18 cellular contexts compared by ENCODE assay signal in the genomic region with DNA sequence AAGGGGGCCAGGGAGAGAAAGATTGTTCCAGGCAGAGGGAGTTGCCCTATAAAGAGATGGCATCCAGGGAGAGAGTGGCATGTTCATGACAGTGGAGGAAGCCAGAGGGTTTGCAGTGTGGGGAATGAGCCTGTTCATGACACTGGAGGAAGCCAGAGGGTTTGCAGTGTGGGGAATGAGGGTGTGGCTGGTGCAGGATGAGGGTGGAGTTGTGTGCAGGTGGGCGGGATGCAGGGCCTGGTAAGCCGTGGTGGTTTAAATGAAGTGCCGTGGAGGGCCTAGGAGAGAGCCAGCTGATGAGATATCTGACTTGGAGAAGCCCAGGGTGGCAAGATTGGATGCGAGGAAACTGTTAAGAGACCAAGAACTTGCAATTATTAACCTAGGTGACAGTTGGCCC.
A peak's percentile ranks its signal among the peaks of the same experiment; 100 is the strongest.
DNase-seq lines count a peak whose midpoint lies in the region; ATAC-seq and TF ChIP-seq lines count a peak whose summit lies in the region.
"Had no signal": no experiment of that assay in that cellular context is flagged by ENCODE, and none has a peak within 500 bp of the region (broad histone marks: within the 10 kb centered on the region; RNA-seq: fewer than 3 reads in every experiment).

No MANE protein-coding gene starts in this region.

- WGBS in transverse colon (ENCODE audit: low coverage in 1 of 2), 2 donors, result 43 to 45% methylated on average over 3 to 4 of the region's 4 CpGs

- H3K27me3 ChIP-seq in transverse colon, result no peaks in the 10 kb centered on the region

- no peaks in the 10 kb centered on the region for H3K36me3 ChIP-seq in transverse colon

- H3K4me3 Mint-ChIP-seq in activated naive CD4-positive, alpha-beta T cell treated with anti-CD3 and anti-CD28 coated beads, Interleukin-2, amount 10 ng/mL, durations not matched to agents 7 days and 5 days, result no peak overlapping the region
- H3K4me3 Mint-ChIP-seq in activated T-helper 17 cell treated with anti-CD3 and anti-CD28 coated beads, Interleukin-2, amount 50 U/mL, for 72 hours, result no peak overlapping the region

- H3K27ac Mint-ChIP-seq in activated naive CD4-positive, alpha-beta T cell treated with anti-CD3 and anti-CD28 coated beads, Interleukin-2, amount 10 ng/mL, durations not matched to agents 7 days and 5 days, result peak overlapping the region; percentile 6
- no peak overlapping the region for H3K27ac Mint-ChIP-seq in activated T-helper 17 cell treated with anti-CD3 and anti-CD28 coated beads, Interleukin-2, amount 50 U/mL, for 72 hours

- intact Hi-C loops in left colon (cut with DNase I, micrococcal nuclease) (no loop called here), transverse colon (cut with DNase I; ENCODE audit: low total_unique reads) (no loop called here)

- H3K27me3 Mint-ChIP-seq in activated naive CD4-positive, alpha-beta T cell treated with anti-CD3 and anti-CD28 coated beads, Interleukin-2, amount 10 ng/mL, durations not matched to agents 7 days and 5 days, result peaks cover 31% of the 10 kb centered on the region
- H3K27me3 Mint-ChIP-seq in activated T-helper 17 cell treated with anti-CD3 and anti-CD28 coated beads, Interleukin-2, amount 50 U/mL, for 72 hours, result peaks cover 30% of the 10 kb centered on the region

- TF ChIP-seq CTCF in transverse colon (IDR thresholded peaks at IDR 0.05), result no peak

- in situ Hi-C loops in transverse colon (cut with MboI; ENCODE audit: low pct_ligation_motif_present in 1 of 4, low pct_unique_long_range_greater_than_20kb in 1 of 4, low sequenced_read_pairs in 3 of 4), result no loop called here

- H3K9me3 Mint-ChIP-seq in activated naive CD4-positive, alpha-beta T cell treated with anti-CD3 and anti-CD28 coated beads, Interleukin-2, amount 10 ng/mL, durations not matched to agents 7 days and 5 days, result peaks cover 3% of the 10 kb centered on the region
- H3K9me3 Mint-ChIP-seq in activated T-helper 17 cell treated with anti-CD3 and anti-CD28 coated beads, Interleukin-2, amount 50 U/mL, for 72 hours, result peaks cover 3% of the 10 kb centered on the region

- no peaks in the 10 kb centered on the region for H3K9me3 ChIP-seq in transverse colon
- H3K9me3 ChIP-seq: A549 had no signal

- H3K4me1 ChIP-seq in transverse colon, result peaks cover 0 to 4% (median 2%) of the 10 kb centered on the region in 4 donors
- H3K4me1 ChIP-seq: A549 had no signal

- no peak for DNase-seq in activated naive CD4-positive, alpha-beta T cell treated with anti-CD3 and anti-CD28 coated beads, Interleukin-2, amount 10 ng/mL, durations not matched to agents 7 days and 5 days
- no peak for DNase-seq in activated naive CD4-positive, alpha-beta T cell treated with Interleukin-2 at 50 U/mL for 16 hours
- DNase-seq in SW480 (ENCODE audit: low spot score) (peak; percentile 36), left colon (peak in 1 of 2 donors; percentile 36), transverse colon (peak; percentile 33), activated T-cell treated with anti-CD3 and anti-CD28 coated beads for 4 hours (no peak), NCI-H1930 (lab: John Stamatoyannopoulos, UW) (no peak)
- DNase-seq: COR-L47, DMS153, NCI-H187 treated with DMSO at 0.1 percent for 48 hours, NCI-H2171, NCI-H446 treated with DMSO at 0.1 percent for 48 hours, NCI-H774, SHP77 had no signal

- no peak overlapping the region for H3K27ac ChIP-seq in transverse colon
- H3K27ac ChIP-seq: A549, C4-2B had no signal

- no peaks in the 10 kb centered on the region for H3K36me3 Mint-ChIP-seq in activated naive CD4-positive, alpha-beta T cell treated with anti-CD3 and anti-CD28 coated beads, Interleukin-2, amount 10 ng/mL, durations not matched to agents 7 days and 5 days
- no peaks in the 10 kb centered on the region for H3K36me3 Mint-ChIP-seq in activated T-helper 17 cell treated with anti-CD3 and anti-CD28 coated beads, Interleukin-2, amount 50 U/mL, for 72 hours (ENCODE audit: low read depth)

- H3K4me3 ChIP-seq in transverse colon, result no peak overlapping the region
- H3K4me3 ChIP-seq: A549 had no signal

- no peak for TF ChIP-seq POLR2A in transverse colon (IDR thresholded peaks at IDR 0.05)

- peaks cover 4% of the 10 kb centered on the region for H3K4me1 Mint-ChIP-seq in activated naive CD4-positive, alpha-beta T cell treated with anti-CD3 and anti-CD28 coated beads, Interleukin-2, amount 10 ng/mL, durations not matched to agents 7 days and 5 days
- no peaks in the 10 kb centered on the region for H3K4me1 Mint-ChIP-seq in activated T-helper 17 cell treated with anti-CD3 and anti-CD28 coated beads, Interleukin-2, amount 50 U/mL, for 72 hours

- no peak for TF ChIP-seq EP300 in transverse colon (IDR thresholded peaks at IDR 0.05; ENCODE audit: low read depth)

- peak; percentile 96 for ATAC-seq in left colon
- ATAC-seq in activated T-helper 17 cell treated with anti-CD3 and anti-CD28 coated beads, Interleukin-2, amount 50 U/mL, for 72 hours (replicated peaks), result no peak
- ATAC-seq: A549, Panc1 had no signal

- CTCF ChIA-PET in activated naive CD4-positive, alpha-beta T cell treated with anti-CD3 and anti-CD28 coated beads, Interleukin-2, amount 10 ng/mL, durations not matched to agents 7 days and 5 days (lab: Charles Lee), result no interaction called here

Comparison
In these comparisons a context has a peak if more than half of its experiments do, and no peak if none do; other contexts are left out.
1. DNase-seq: peak in SW480 (single experiment) and transverse colon (single experiment); none in activated naive CD4-positive, alpha-beta T cell treated with anti-CD3 and anti-CD28 coated beads, Interleukin-2, amount 10 ng/mL, durations not matched to agents 7 days and 5 days (single experiment), activated naive CD4-positive, alpha-beta T cell treated with Interleukin-2 at 50 U/mL for 16 hours (single experiment), activated T-cell treated with anti-CD3 and anti-CD28 coated beads for 4 hours (single experiment) and NCI-H1930 (0 of 2).